Comparison of ENCODE assay signal across 11 cellular contexts in the genomic region with DNA sequence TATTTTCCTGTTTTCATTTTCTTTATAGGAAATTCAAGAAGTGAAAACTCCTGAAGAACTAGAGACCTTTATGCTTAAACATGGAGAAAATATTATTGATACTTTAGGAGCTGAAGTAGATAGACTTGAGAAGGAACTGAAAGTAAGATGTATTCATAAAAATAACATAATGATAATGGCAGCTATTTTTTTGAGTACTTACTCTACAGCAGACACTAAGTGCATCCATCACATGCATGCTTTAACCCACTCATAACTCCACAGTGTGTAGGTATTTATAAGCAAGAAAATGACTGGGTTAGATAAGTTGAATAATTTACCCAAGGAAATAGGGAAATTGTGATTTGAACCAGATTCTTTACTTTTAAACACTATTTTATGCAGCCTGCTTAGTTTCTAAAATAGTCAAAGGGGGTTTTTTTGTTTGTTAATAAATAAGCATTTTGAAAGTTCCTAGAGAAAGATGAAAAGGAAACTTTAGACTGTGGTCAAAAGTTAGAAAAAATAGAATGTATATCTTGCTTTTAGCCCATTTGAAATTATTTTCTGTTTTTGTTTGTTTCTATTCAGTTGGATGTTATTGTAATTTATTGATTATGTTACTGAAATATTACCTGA.
DNase-seq lines count a peak whose midpoint lies in the region; ATAC-seq and TF ChIP-seq lines count a peak whose summit lies in the region.
"Had no signal": no experiment of that assay in that cellular context is flagged by ENCODE, and none has a peak within 500 bp of the region (broad histone marks: within the 10 kb centered on the region; RNA-seq: fewer than 3 reads in every experiment).

No MANE protein-coding gene starts in this region.

- H3K4me3 Mint-ChIP-seq in osteocyte (ENCODE audit: unreplicated experiment): no peak overlapping the region
- H3K4me3 Mint-ChIP-seq: activated CD4-positive, alpha-beta T cell treated with anti-CD3 and anti-CD28 coated beads, Interleukin-2, amount 10 ng/mL, durations not matched to agents 7 days and 5 days; activated naive CD8-positive, alpha-beta T cell treated with anti-CD3 and anti-CD28 coated beads, Interleukin-2, amount 10 ng/mL, durations not matched to agents 7 days and 5 days had no signal

- no peak for DNase-seq in effector CD4-positive, alpha-beta T cell
- DNase-seq in SIG-M5 treated with dmso at 0.1 percent for 504 hours (lab: John Stamatoyannopoulos, UW; ENCODE audit: unreplicated experiment): no peak
- DNase-seq in activated gamma-delta T cell treated with Interleukin-2 at 50 U/mL for 16 hours: no peak
- DNase-seq in osteocyte (ENCODE audit: extremely low spot score, unreplicated experiment): no peak
- DNase-seq: activated CD4-positive, alpha-beta T cell treated with anti-CD3 and anti-CD28 coated beads, Interleukin-2, amount 10 ng/mL, durations not matched to agents 7 days and 5 days; activated naive CD8-positive, alpha-beta T cell treated with anti-CD3 and anti-CD28 coated beads, Interleukin-2, amount 10 ng/mL, durations not matched to agents 7 days and 5 days had no signal

- H3K36me3 Mint-ChIP-seq in osteocyte (ENCODE audit: unreplicated experiment): peaks cover 31% of the 10 kb centered on the region

- no peaks in the 10 kb centered on the region for H3K27me3 Mint-ChIP-seq in osteocyte (ENCODE audit: unreplicated experiment)
- H3K27me3 Mint-ChIP-seq: activated CD4-positive, alpha-beta T cell treated with anti-CD3 and anti-CD28 coated beads, Interleukin-2, amount 10 ng/mL, durations not matched to agents 7 days and 5 days; activated naive CD8-positive, alpha-beta T cell treated with anti-CD3 and anti-CD28 coated beads, Interleukin-2, amount 10 ng/mL, durations not matched to agents 7 days and 5 days had no signal

- no peak for TF ChIP-seq POLR2A in GM18505 (IDR thresholded peaks at IDR 0.05; ENCODE audit: borderline replicate concordance, extremely low read depth, insufficient read depth, insufficient read length)

- no peak for TF ChIP-seq CTCF in osteocyte (IDR thresholded peaks at IDR 0.05)

- H3K4me1 Mint-ChIP-seq in osteocyte (ENCODE audit: unreplicated experiment): no peaks in the 10 kb centered on the region
- H3K4me1 Mint-ChIP-seq: activated CD4-positive, alpha-beta T cell treated with anti-CD3 and anti-CD28 coated beads, Interleukin-2, amount 10 ng/mL, durations not matched to agents 7 days and 5 days; activated naive CD8-positive, alpha-beta T cell treated with anti-CD3 and anti-CD28 coated beads, Interleukin-2, amount 10 ng/mL, durations not matched to agents 7 days and 5 days had no signal

- peak; percentile 82 for ATAC-seq in GM18505 (IDR thresholded peaks at IDR 0.05; ENCODE audit: unreplicated experiment)
- peak; percentile 78 for ATAC-seq in GM19463 (IDR thresholded peaks at IDR 0.05; ENCODE audit: unreplicated experiment)
- peak; percentile 87 for ATAC-seq in HG02852 (IDR thresholded peaks at IDR 0.05; ENCODE audit: unreplicated experiment)
- ATAC-seq in HG03457 (IDR thresholded peaks at IDR 0.05; ENCODE audit: unreplicated experiment): peak; percentile 79
- ATAC-seq: sciatic nerve had no signal

- H3K27ac Mint-ChIP-seq in osteocyte (ENCODE audit: unreplicated experiment): no peak overlapping the region
- H3K27ac Mint-ChIP-seq: activated CD4-positive, alpha-beta T cell treated with anti-CD3 and anti-CD28 coated beads, Interleukin-2, amount 10 ng/mL, durations not matched to agents 7 days and 5 days; activated naive CD8-positive, alpha-beta T cell treated with anti-CD3 and anti-CD28 coated beads, Interleukin-2, amount 10 ng/mL, durations not matched to agents 7 days and 5 days had no signal

- H3K9me3 Mint-ChIP-seq in osteocyte (ENCODE audit: unreplicated experiment): no peaks in the 10 kb centered on the region
- H3K9me3 Mint-ChIP-seq: activated CD4-positive, alpha-beta T cell treated with anti-CD3 and anti-CD28 coated beads, Interleukin-2, amount 10 ng/mL, durations not matched to agents 7 days and 5 days; activated naive CD8-positive, alpha-beta T cell treated with anti-CD3 and anti-CD28 coated beads, Interleukin-2, amount 10 ng/mL, durations not matched to agents 7 days and 5 days had no signal
